In the genomic region with DNA sequence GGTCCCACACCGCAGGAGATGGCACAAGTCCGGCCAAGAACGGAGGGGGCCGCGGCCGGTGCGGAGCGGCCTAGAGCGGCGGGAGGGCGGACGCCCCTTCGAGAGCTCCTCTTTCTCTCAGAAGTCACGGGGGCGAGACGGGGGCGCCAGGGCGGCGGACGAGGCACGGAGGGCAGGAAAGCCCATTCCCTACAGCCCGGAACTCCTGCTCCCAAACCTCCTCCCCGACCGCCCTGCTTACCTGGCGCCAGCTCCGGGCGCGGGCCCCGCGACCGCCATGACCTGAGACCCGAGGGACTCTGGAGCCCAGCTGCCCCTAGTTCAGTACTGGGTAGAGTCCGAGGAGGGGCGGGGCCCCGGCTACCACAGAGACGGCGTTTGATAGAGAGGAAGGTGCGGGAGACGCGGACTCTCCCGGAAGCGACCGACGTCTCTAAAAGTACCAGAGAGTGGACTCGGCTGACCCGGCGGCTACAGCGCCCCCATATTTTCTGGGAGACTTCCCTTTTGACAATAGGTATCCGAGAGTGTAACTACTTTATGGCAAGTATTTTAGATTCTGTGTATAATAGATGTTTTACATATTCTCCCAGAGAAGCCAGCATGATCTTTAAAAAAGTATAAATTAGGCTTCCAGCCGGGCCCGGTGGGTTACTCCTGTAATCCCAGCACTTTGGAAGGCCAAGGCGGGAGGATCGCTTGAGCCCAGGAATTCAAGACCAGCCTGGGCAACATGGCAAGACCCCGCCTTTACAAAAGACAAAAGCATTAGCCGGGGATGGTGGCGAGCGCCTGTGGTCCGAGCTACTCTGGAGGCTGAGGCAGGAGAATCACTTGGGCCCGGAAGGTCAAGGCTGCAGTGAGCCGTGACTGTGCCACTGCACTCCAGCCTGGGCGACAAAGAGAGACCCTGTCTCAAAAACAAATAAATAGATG, we compare ENCODE assay signal across 7 cellular contexts. TPM values are rescaled to one million over a fixed set of nuclear protein-coding genes. Genes with fewer than 3 reads are reported as not detected.
DNase-seq lines count a peak whose midpoint lies in the region; ATAC-seq, FAIRE-seq and TF ChIP-seq lines count a peak whose summit lies in the region.

Gene ABCD4, minus strand, starts transcription at position 301 of the 936 bp plus-strand sequence. Its CDS starts 22 bp downstream, at position 279.

- H3K36me3 Mint-ChIP-seq in astrocyte (ENCODE audit: low read depth, unreplicated experiment), result no peaks in the 10 kb centered on the region

- peak within 1 kb of the TSS; percentile 95 for H3K27ac Mint-ChIP-seq in astrocyte (ENCODE audit: unreplicated experiment)

- H3K27me3 ChIP-seq in astrocyte (ENCODE audit: insufficient read depth, low read length), result no peaks in the 10 kb centered on the region

- FAIRE-seq in astrocyte (lab: Jason Lieb, UNC), result no peak

- peak within 1 kb of the TSS; percentile 46 for H3K27ac ChIP-seq in astrocyte (ENCODE audit: low read depth, low read length)

- peaks cover 15% of the 10 kb centered on the region for H3K4me1 Mint-ChIP-seq in astrocyte (ENCODE audit: low read depth, unreplicated experiment)

- H3K9me3 Mint-ChIP-seq in astrocyte (ENCODE audit: unreplicated experiment), result no peaks in the 10 kb centered on the region

- peak within 1 kb of the TSS; percentile 91 for H3K4me3 Mint-ChIP-seq in astrocyte (ENCODE audit: unreplicated experiment)

- peaks cover under 1% of the 10 kb centered on the region for H3K36me3 ChIP-seq in astrocyte (ENCODE audit: insufficient read depth, low read length)

- peak within 1 kb of the TSS; percentile 79 for H3K9ac ChIP-seq in astrocyte (ENCODE audit: low read length)

- no peaks in the 10 kb centered on the region for H3K27me3 Mint-ChIP-seq in astrocyte (ENCODE audit: low read depth, unreplicated experiment)

- peak; percentile 81 for DNase-seq in NCI-H187 treated with DMSO at 0.1 percent for 48 hours (lab: John Stamatoyannopoulos, UW)
- peak; percentile 65 for DNase-seq in T-helper 22 cell (ENCODE audit: low read depth)
- DNase-seq in astrocyte (ENCODE audit: low read depth), result peak; percentile 79
- DNase-seq in hepatic stellate cell (ENCODE audit: low spot score), result peak; percentile 88
- peak; percentile 97 for DNase-seq in retina

- peak; percentile 49 for TF ChIP-seq CTCF in astrocyte (IDR thresholded peaks at IDR 0.05; ENCODE audit: insufficient read depth, low read depth, low read length)

- H3K79me2 ChIP-seq in astrocyte (ENCODE audit: insufficient read depth, low read length), result peaks cover 28% of the 10 kb centered on the region

- TF ChIP-seq POLR2A in GM18505 (IDR thresholded peaks at IDR 0.05; ENCODE audit: borderline replicate concordance, extremely low read depth, insufficient read depth, insufficient read length), result peak; percentile 93

- H3K4me1 ChIP-seq in astrocyte (ENCODE audit: insufficient read depth, low read length), result peaks cover 17% of the 10 kb centered on the region

- peaks cover 16% of the 10 kb centered on the region for H4K20me1 ChIP-seq in astrocyte (ENCODE audit: insufficient read depth, low read length)

- H2AFZ ChIP-seq in astrocyte (ENCODE audit: low read depth, low read length), result peak within 1 kb of the TSS; percentile 85

- ATAC-seq in GM18505 (IDR thresholded peaks at IDR 0.05; ENCODE audit: unreplicated experiment) (peak; percentile 93), HG02970 (IDR thresholded peaks at IDR 0.05; ENCODE audit: low FRiP score, unreplicated experiment) (peak; percentile 86)

- H3K4me2 ChIP-seq in astrocyte (ENCODE audit: low read length), result peak within 1 kb of the TSS; percentile 98

- peak within 1 kb of the TSS; percentile 79 for H3K4me3 ChIP-seq in astrocyte (ENCODE audit: insufficient read depth, low read depth, low read length)

- no peaks in the 10 kb centered on the region for H3K9me3 ChIP-seq in astrocyte (ENCODE audit: insufficient read depth, low read depth, low read length)

RNA-seq across cellular contexts. Expression of gene ABCD4, which starts in this region (rescaled TPM):
- total RNA-seq in astrocyte, result 48.6 and 49.2 TPM in 2 replicates

Comparison
In these comparisons a context has a peak if more than half of its experiments do, and no peak if none do; other contexts are left out.
1. Peak in every context shown above with its lines: DNase-seq, ATAC-seq, H3K4me3 ChIP-seq and H3K27ac ChIP-seq.